ENCODE assay signal across 26 cellular contexts in genomic region chr18:11799066-11799465, GRCh38.
"Had no signal": no experiment of that assay in that cellular context is flagged by ENCODE, and none has a peak within 500 bp of the region (broad histone marks: within the 10 kb centered on the region; RNA-seq: fewer than 3 reads in every experiment).

No MANE protein-coding gene starts in this region.

- DNase-seq: naive B cell; naive thymus-derived CD8-positive, alpha-beta T cell; nucleus accumbens; pancreas; psoas muscle; right cardiac atrium; right lobe of liver; sigmoid colon; small intestine; stimulated activated CD4-positive, alpha-beta T cell treated with anti-CD3 and anti-CD28 coated beads, Interleukin-15, amount 100 ng/mL, for 24 hours; stimulated activated CD4-positive, alpha-beta T cell treated with anti-CD3 and anti-CD28 coated beads, Interleukin-2, amount 100 ng/mL, for 24 hours; stimulated activated CD4-positive, alpha-beta T cell treated with anti-CD3 and anti-CD28 coated beads, Interleukin-2, amount 100 ng/mL, for 48 hours; stimulated activated CD4-positive, alpha-beta T cell treated with anti-CD3 and anti-CD28 coated beads, Interleukin-4, amount 100 ng/mL, for 24 hours; stimulated activated naive B cell treated with anti-CD40 and anti-IgM and Interleukin-4, amounts not matched to agents 10 μg/mL and 1 μg/mL and 100 μg/mL, for 72 hours; stimulated activated naive CD4-positive, alpha-beta T cell treated with Interleukin-2 at 50 U/mL for 16 hours; stomach; thyroid gland; upper lobe of right lung; uterus had no signal

- ATAC-seq: naive thymus-derived CD8-positive, alpha-beta T cell; natural killer cell treated with Interleukin-12 subunit alpha and Interleukin-12 subunit beta and Interleukin-15 and Interleukin-18, amount 100 ng/mL, for 72 hours; pancreas; psoas muscle; right cardiac atrium; right lobe of liver; stimulated activated effector memory CD8-positive, alpha-beta T cell treated with anti-CD3 and anti-CD28 coated beads, Interleukin-12 subunit alpha, Interleukin-12 subunit beta, amount 100 ng/mL, for 72 hours; stimulated activated naive B cell treated with anti-CD40 and anti-IgM and Interleukin-4, amounts not matched to agents 10 μg/mL and 1 μg/mL and 100 μg/mL, for 72 hours; upper lobe of right lung had no signal

- H3K27ac Mint-ChIP-seq: naive B cell; naive thymus-derived CD8-positive, alpha-beta T cell; natural killer cell treated with Interleukin-12 subunit alpha and Interleukin-12 subunit beta and Interleukin-15 and Interleukin-18, amount 100 ng/mL, for 72 hours; stimulated activated effector memory CD8-positive, alpha-beta T cell treated with anti-CD3 and anti-CD28 coated beads, Interleukin-12 subunit alpha, Interleukin-12 subunit beta, amount 100 ng/mL, for 72 hours; stimulated activated naive B cell treated with anti-CD40 and anti-IgM and Interleukin-4, amounts not matched to agents 10 μg/mL and 1 μg/mL and 100 μg/mL, for 72 hours; stimulated activated naive CD8-positive, alpha-beta T cell treated with anti-CD3 and anti-CD28 coated beads, Interleukin-15, Interleukin-2, amounts not matched to agents 100 ng/mL and 50 ng/mL, for 24 hours; type B pancreatic cell had no signal

- H3K36me3 Mint-ChIP-seq: naive B cell; naive thymus-derived CD8-positive, alpha-beta T cell; natural killer cell treated with Interleukin-12 subunit alpha and Interleukin-12 subunit beta and Interleukin-15 and Interleukin-18, amount 100 ng/mL, for 72 hours; stimulated activated effector memory CD8-positive, alpha-beta T cell treated with anti-CD3 and anti-CD28 coated beads, Interleukin-12 subunit alpha, Interleukin-12 subunit beta, amount 100 ng/mL, for 72 hours; stimulated activated naive B cell treated with anti-CD40 and anti-IgM and Interleukin-4, amounts not matched to agents 10 μg/mL and 1 μg/mL and 100 μg/mL, for 72 hours; type B pancreatic cell had no signal

- H3K4me1 Mint-ChIP-seq: naive B cell; naive thymus-derived CD8-positive, alpha-beta T cell; stimulated activated effector memory CD8-positive, alpha-beta T cell treated with anti-CD3 and anti-CD28 coated beads, Interleukin-12 subunit alpha, Interleukin-12 subunit beta, amount 100 ng/mL, for 72 hours had no signal

- H3K9me3 ChIP-seq: neutrophil, pancreas, psoas muscle, right lobe of liver, sigmoid colon, stomach, thoracic aorta, thyroid gland, tibial nerve, upper lobe of right lung, uterus had no signal

- H3K9me3 Mint-ChIP-seq: natural killer cell treated with Interleukin-12 subunit alpha and Interleukin-12 subunit beta and Interleukin-15 and Interleukin-18, amount 100 ng/mL, for 72 hours; stimulated activated effector memory CD8-positive, alpha-beta T cell treated with anti-CD3 and anti-CD28 coated beads, Interleukin-12 subunit alpha, Interleukin-12 subunit beta, amount 100 ng/mL, for 72 hours; stimulated activated naive B cell treated with anti-CD40 and anti-IgM and Interleukin-4, amounts not matched to agents 10 μg/mL and 1 μg/mL and 100 μg/mL, for 72 hours; stimulated activated naive CD8-positive, alpha-beta T cell treated with anti-CD3 and anti-CD28 coated beads, Interleukin-15, Interleukin-2, amounts not matched to agents 100 ng/mL and 50 ng/mL, for 24 hours; type B pancreatic cell had no signal

- H3K27me3 ChIP-seq: neutrophil, pancreas, right lobe of liver, sigmoid colon, stomach, thyroid gland, tibial nerve, upper lobe of right lung, uterus had no signal

- H3K27ac ChIP-seq: neutrophil, pancreas, psoas muscle, right lobe of liver, sigmoid colon, stomach, thoracic aorta, thyroid gland, tibial nerve, upper lobe of right lung, uterus had no signal

- H3K36me3 ChIP-seq: neutrophil, pancreas, right lobe of liver, sigmoid colon, stomach, thoracic aorta, thyroid gland, tibial nerve, upper lobe of right lung, uterus had no signal

- H3K4me1 ChIP-seq: pancreas, psoas muscle, right lobe of liver, sigmoid colon, stomach, thyroid gland, tibial nerve, upper lobe of right lung, uterus had no signal

- H3K4me3 ChIP-seq: pancreas, psoas muscle, right lobe of liver, sigmoid colon, stomach, thoracic aorta, thyroid gland, tibial nerve, upper lobe of right lung, uterus had no signal

- H3K4me3 Mint-ChIP-seq: naive B cell; naive thymus-derived CD8-positive, alpha-beta T cell; natural killer cell treated with Interleukin-12 subunit alpha and Interleukin-12 subunit beta and Interleukin-15 and Interleukin-18, amount 100 ng/mL, for 72 hours; stimulated activated effector memory CD8-positive, alpha-beta T cell treated with anti-CD3 and anti-CD28 coated beads, Interleukin-12 subunit alpha, Interleukin-12 subunit beta, amount 100 ng/mL, for 72 hours; stimulated activated naive B cell treated with anti-CD40 and anti-IgM and Interleukin-4, amounts not matched to agents 10 μg/mL and 1 μg/mL and 100 μg/mL, for 72 hours; stimulated activated naive CD8-positive, alpha-beta T cell treated with anti-CD3 and anti-CD28 coated beads, Interleukin-15, Interleukin-2, amounts not matched to agents 100 ng/mL and 50 ng/mL, for 24 hours; type B pancreatic cell had no signal

- H3K27me3 Mint-ChIP-seq: type B pancreatic cell had no signal
